11 cellular contexts compared by ENCODE assay signal in genomic region chr14:68181395-68182326, GRCh38.
A peak's percentile ranks its signal among the peaks of the same experiment; 100 is the strongest.
DNase-seq lines count a peak whose midpoint lies in the region; ATAC-seq and TF ChIP-seq lines count a peak whose summit lies in the region.
"Had no signal": no experiment of that assay in that cellular context is flagged by ENCODE, and none has a peak within 500 bp of the region (broad histone marks: within the 10 kb centered on the region; RNA-seq: fewer than 3 reads in every experiment).

No MANE protein-coding gene starts in this region.

- no peak overlapping the region for H3K4me3 Mint-ChIP-seq in stimulated activated naive CD8-positive, alpha-beta T cell treated with anti-CD3 and anti-CD28 coated beads, Interleukin-15, Interleukin-2, amounts not matched to agents 100 ng/mL and 50 ng/mL, for 24 hours
- H3K4me3 Mint-ChIP-seq: activated CD4-positive, alpha-beta memory T cell treated with anti-CD3 and anti-CD28 coated beads for 36 hours had no signal

- H3K27me3 ChIP-seq in RWPE2 (ENCODE audit: insufficient read depth, poor library complexity, severe bottlenecking): no peaks in the 10 kb centered on the region

- H3K36me3 ChIP-seq in RWPE2 (ENCODE audit: low read depth): no peaks in the 10 kb centered on the region

- H3K27ac ChIP-seq in RWPE2 (ENCODE audit: poor library complexity, severe bottlenecking): peak overlapping the region; percentile 15
- H3K27ac ChIP-seq: coronary artery had no signal

- H3K4me1 ChIP-seq in RWPE2 (ENCODE audit: insufficient read depth, poor library complexity, severe bottlenecking): peaks cover 11% of the 10 kb centered on the region

- H3K36me3 Mint-ChIP-seq in stimulated activated naive CD8-positive, alpha-beta T cell treated with anti-CD3 and anti-CD28 coated beads, Interleukin-15, Interleukin-2, amounts not matched to agents 100 ng/mL and 50 ng/mL, for 24 hours (ENCODE audit: low read depth): peaks cover 9% of the 10 kb centered on the region

- no peaks in the 10 kb centered on the region for H3K9me3 Mint-ChIP-seq in stimulated activated naive CD8-positive, alpha-beta T cell treated with anti-CD3 and anti-CD28 coated beads, Interleukin-15, Interleukin-2, amounts not matched to agents 100 ng/mL and 50 ng/mL, for 24 hours
- H3K9me3 Mint-ChIP-seq: activated CD4-positive, alpha-beta memory T cell treated with anti-CD3 and anti-CD28 coated beads for 36 hours had no signal

- H3K27me3 Mint-ChIP-seq in stimulated activated naive CD8-positive, alpha-beta T cell treated with anti-CD3 and anti-CD28 coated beads, Interleukin-15, Interleukin-2, amounts not matched to agents 100 ng/mL and 50 ng/mL, for 24 hours: no peaks in the 10 kb centered on the region
- H3K27me3 Mint-ChIP-seq: activated CD4-positive, alpha-beta memory T cell treated with anti-CD3 and anti-CD28 coated beads for 36 hours had no signal

- H3K4me1 Mint-ChIP-seq in stimulated activated naive CD8-positive, alpha-beta T cell treated with anti-CD3 and anti-CD28 coated beads, Interleukin-15, Interleukin-2, amounts not matched to agents 100 ng/mL and 50 ng/mL, for 24 hours (ENCODE audit: low read depth): peaks cover 31% of the 10 kb centered on the region

- in situ Hi-C loops in KBM-7 (cut with MboI; ENCODE audit: low pct_unique_long_range_greater_than_20kb, low sequenced_read_pairs): no loop called here

- DNase-seq in RWPE2 (ENCODE audit: low spot score): no peak
- peak; percentile 49 for DNase-seq in fibroblast of pulmonary artery (ENCODE audit: low read depth)
- DNase-seq in KBM-7: no peak
- no peak for DNase-seq in germinal center (ENCODE audit: low spot score)

- H3K4me3 ChIP-seq in RWPE2 (ENCODE audit: severe bottlenecking) (no peak overlapping the region), fibroblast of pulmonary artery (replicated peaks; ENCODE audit: low read depth, low read length) (no peak overlapping the region)
- H3K4me3 ChIP-seq: coronary artery, skin epidermis had no signal

- peak overlapping the region; percentile 55 for H3K27ac Mint-ChIP-seq in stimulated activated naive CD8-positive, alpha-beta T cell treated with anti-CD3 and anti-CD28 coated beads, Interleukin-15, Interleukin-2, amounts not matched to agents 100 ng/mL and 50 ng/mL, for 24 hours
- H3K27ac Mint-ChIP-seq: activated CD4-positive, alpha-beta memory T cell treated with anti-CD3 and anti-CD28 coated beads for 36 hours had no signal

- no peak for TF ChIP-seq CTCF in RWPE2 (IDR thresholded peaks at IDR 0.05; ENCODE audit: poor library complexity, severe bottlenecking)
- TF ChIP-seq CTCF in fibroblast of pulmonary artery (IDR thresholded peaks at IDR 0.05; ENCODE audit: low read length, missing control alignments): no peak

- H3K9me3 ChIP-seq in RWPE2 (ENCODE audit: severe bottlenecking): no peaks in the 10 kb centered on the region

- ATAC-seq in GM21528 (IDR thresholded peaks at IDR 0.05; ENCODE audit: low FRiP score, unreplicated experiment) (peak; percentile 59), RWPE2 (ENCODE audit: low read depth) (peak; percentile 88), HG03175 (IDR thresholded peaks at IDR 0.05; ENCODE audit: unreplicated experiment) (no peak), GM21737 (IDR thresholded peaks at IDR 0.05; ENCODE audit: unreplicated experiment) (no peak)

Comparison
In these comparisons a context has a peak if more than half of its experiments do, and no peak if none do; other contexts are left out.
1. ATAC-seq: peak in GM21528 (single experiment) and RWPE2 (single experiment); none in HG03175 (single experiment) and GM21737 (single experiment).